8 cellular contexts compared by ENCODE assay signal in the genomic region with DNA sequence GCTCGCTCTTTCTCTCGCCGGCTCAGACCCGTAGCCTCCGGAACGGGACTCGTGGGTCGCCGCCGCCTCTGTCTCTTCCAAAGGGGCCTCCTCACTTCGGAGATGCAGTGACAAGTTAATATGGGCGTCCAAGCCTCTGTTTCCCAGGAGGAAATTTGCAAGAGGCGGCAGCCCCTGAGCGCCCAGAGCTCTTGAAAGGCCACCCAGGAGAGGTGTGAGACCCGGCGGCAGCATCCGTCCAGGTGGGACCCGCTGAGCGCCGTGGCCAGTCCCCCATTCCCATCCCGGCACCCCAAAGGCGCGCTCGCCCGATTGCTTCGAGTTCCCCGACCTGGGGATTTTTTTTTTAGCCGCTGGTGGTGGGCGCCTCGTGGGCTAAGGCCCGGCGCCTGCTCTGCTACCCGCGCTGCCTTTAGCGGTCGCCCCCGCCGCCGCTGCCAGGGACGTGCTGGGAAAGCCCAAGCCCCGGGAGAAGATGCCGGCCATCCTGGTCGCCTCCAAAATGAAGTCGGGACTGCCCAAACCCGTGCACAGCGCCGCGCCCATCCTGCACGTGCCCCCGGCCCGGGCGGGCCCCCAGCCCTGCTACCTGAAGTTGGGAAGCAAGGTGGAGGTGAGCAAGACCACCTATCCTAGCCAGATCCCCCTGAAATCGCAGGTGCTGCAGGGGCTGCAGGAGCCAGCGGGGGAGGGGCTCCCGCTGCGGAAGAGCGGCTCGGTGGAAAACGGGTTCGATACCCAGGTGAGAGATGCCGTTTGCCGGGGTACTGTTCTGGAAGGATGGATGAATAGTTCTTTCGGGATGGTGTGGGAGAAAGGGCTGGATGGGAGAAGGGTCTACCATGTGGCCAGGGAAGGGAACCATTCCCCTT. TPM values are rescaled to one million over a fixed set of nuclear protein-coding genes. Genes with fewer than 3 reads are reported as not detected.
DNase-seq lines count a peak whose midpoint lies in the region; ATAC-seq, FAIRE-seq and TF ChIP-seq lines count a peak whose summit lies in the region.

No MANE protein-coding gene starts in this region.

- H3K4me1 ChIP-seq in right lobe of liver, result peaks cover 0 to 37% (median 12%) of the 10 kb centered on the region in 4 donors
- peaks cover 31 to 47% of the 10 kb centered on the region in 2 donors for H3K4me1 ChIP-seq in thyroid gland

- WGBS in right lobe of liver (ENCODE audit: insufficient coverage, low coverage, low lambda C conversion rate, missing lambda C conversion rate), result 4% methylated on average over 19 of the region's 63 CpGs
- 5% methylated on average over 36 to 49 of the region's 63 CpGs for WGBS in thyroid gland, 2 donors

- TF ChIP-seq POLR2A in right lobe of liver (IDR thresholded peaks at IDR 0.05) (no peak), thyroid gland (IDR thresholded peaks at IDR 0.05) (no peak)

- H3K9me3 ChIP-seq in right lobe of liver, result no peaks in the 10 kb centered on the region
- H3K9me3 ChIP-seq in thyroid gland, result no peaks in the 10 kb centered on the region

- DNase-seq in GM06990 (ENCODE audit: extremely low read depth, insufficient read length) (no peak), astrocyte of the hippocampus (ENCODE audit: low read depth, low spot score) (peak; percentile 38), right lobe of liver (peak in 1 of 3 donors; percentile 30), thyroid gland (peak in 1 of 2 donors; percentile 27), MV-4-11 (lab: John Stamatoyannopoulos, UW) (no peak), RCC 7860 (ENCODE audit: low spot score) (no peak)

- H3K4me3 ChIP-seq in GM06990 (replicated peaks; ENCODE audit: low read depth, low read length) (peak overlapping the region; percentile 58), right lobe of liver (peak overlapping the region; percentile 52 to 70 (median 63)), thyroid gland (replicated peaks in 1 of 3) (peak overlapping the region; percentile 39 to 80 (median 62))

- H3K36me3 ChIP-seq in GM06990 (ENCODE audit: control insufficient read depth, insufficient read depth, low read length) (no peaks in the 10 kb centered on the region), right lobe of liver (no peaks in the 10 kb centered on the region), thyroid gland (no peaks in the 10 kb centered on the region)

- H3K27me3 ChIP-seq in GM06990 (replicated peaks; ENCODE audit: control insufficient read depth, insufficient read depth, low read length), result peaks cover 6% of the 10 kb centered on the region
- no peaks in the 10 kb centered on the region for H3K27me3 ChIP-seq in right lobe of liver
- H3K27me3 ChIP-seq in thyroid gland, result no peaks in the 10 kb centered on the region

- TF ChIP-seq CTCF in GM06990 (IDR thresholded peaks at IDR 0.05; ENCODE audit: insufficient read depth, low read length, poor library complexity, severe bottlenecking) (no peak), right lobe of liver (IDR thresholded peaks at IDR 0.05) (no peak), thyroid gland (IDR thresholded peaks at IDR 0.05) (no peak)

- FAIRE-seq in RCC 7860 (lab: Jason Lieb, UNC), result no peak

- intact Hi-C loops in right lobe of liver (cut with DNase I) (no loop called here), thyroid gland (cut with DNase I) (no loop called here)

- ATAC-seq in HG03439 (IDR thresholded peaks at IDR 0.05; ENCODE audit: unreplicated experiment), result peak; percentile 12
- no peak for ATAC-seq in right lobe of liver
- no peak for ATAC-seq in GM19397 (IDR thresholded peaks at IDR 0.05; ENCODE audit: unreplicated experiment)

- H3K27ac ChIP-seq in right lobe of liver (peak overlapping the region in 1 of 3 donors; percentile 80), thyroid gland (peak overlapping the region; percentile 5 to 96 (median 69))

RNA-seq across cellular contexts. Expression of a gene that starts 0.8 kb away (rescaled TPM):
- total RNA-seq in right lobe of liver (10 to 100 TPM; 15.5 to 69.2 (median 37.1) TPM), thyroid gland (10 to 100 TPM; 34.8 to 88.6 (median 54.5) TPM)
